8 cellular contexts compared by ENCODE assay signal in genomic region chr2:27489118-27489497, GRCh38. TPM values are rescaled to one million over a fixed set of nuclear protein-coding genes. Genes with fewer than 3 reads are reported as not detected.
DNase-seq lines count a peak whose midpoint lies in the region; ATAC-seq and TF ChIP-seq lines count a peak whose summit lies in the region.

No MANE protein-coding gene starts in this region.

- H3K36me3 ChIP-seq in gastroesophageal sphincter = peaks cover 0 to 21% of the 10 kb centered on the region in 2 donors

- WGBS in gastroesophageal sphincter (ENCODE audit: low coverage in 1 of 2), 2 donors = 0 to 3% methylated on average over 10 to 11 of the region's 11 CpGs

- H3K27ac ChIP-seq in gastroesophageal sphincter = peak overlapping the region; percentile 22 to 85 (median 80)

- peaks cover 0 to 34% (median 0%) of the 10 kb centered on the region in 3 donors for H3K4me1 ChIP-seq in gastroesophageal sphincter

- intact Hi-C loops in posterior vena cava (cut with DNase I) = no loop called here

- no peaks in the 10 kb centered on the region for H3K27me3 ChIP-seq in gastroesophageal sphincter

- TF ChIP-seq EP300 in gastroesophageal sphincter (IDR thresholded peaks at IDR 0.05) = no peak

- DNase-seq in GM12864 (ENCODE audit: low read depth) = no peak
- peak; percentile 37 for DNase-seq in posterior vena cava (ENCODE audit: low spot score)
- no peak for DNase-seq in COLO829 (ENCODE audit: low spot score)
- DNase-seq in activated CD8-positive, alpha-beta memory T cell treated with anti-CD3 and anti-CD28 coated beads, Interleukin-2, amount 50 U/mL, for 4 hours = no peak

- TF ChIP-seq CTCF in GM12864 (IDR thresholded peaks at IDR 0.05; ENCODE audit: low read depth, low read length, missing control alignments) = no peak
- TF ChIP-seq CTCF in WI38 (IDR thresholded peaks at IDR 0.05; ENCODE audit: low read depth, low read length) = no peak
- no peak for TF ChIP-seq CTCF in gastroesophageal sphincter (IDR thresholded peaks at IDR 0.05)

- no peaks in the 10 kb centered on the region for H3K9me3 ChIP-seq in gastroesophageal sphincter

- no peak for TF ChIP-seq POLR2A in gastroesophageal sphincter (IDR thresholded peaks at IDR 0.05)

- peak; percentile 19 for ATAC-seq in HG03196 (IDR thresholded peaks at IDR 0.05; ENCODE audit: unreplicated experiment)
- peak; percentile 4 for ATAC-seq in gastroesophageal sphincter
- ATAC-seq in HG03280 (IDR thresholded peaks at IDR 0.05; ENCODE audit: unreplicated experiment) = no peak

- peak overlapping the region; percentile 68 for H3K4me3 ChIP-seq in GM12864 (ENCODE audit: low read depth, low read length)
- H3K4me3 ChIP-seq in WI38 (ENCODE audit: low read depth, low read length) = peak overlapping the region; percentile 90
- H3K4me3 ChIP-seq in gastroesophageal sphincter = peak overlapping the region; percentile 60 to 63

RNA-seq across cellular contexts. Expression of gene IFT172, which starts 0.4 kb away (rescaled TPM):
- total RNA-seq in gastroesophageal sphincter (10 to 100 TPM; 17.9 to 34.8 (median 30.3) TPM), posterior vena cava (10 to 100 TPM; 15.8 to 23.4 TPM)

RNA-seq across cellular contexts. Expression of gene FNDC4, which starts 5.9 kb away (rescaled TPM):
- total RNA-seq in gastroesophageal sphincter (10 to 100 TPM in 2 of 4 donors, 1 to 10 TPM in 2; 7.0 to 11.7 (median 9.9) TPM), posterior vena cava (10 to 100 TPM; 11.7 to 22.1 TPM)

RNA-seq across cellular contexts. Expression of gene GCKR, which starts 7.5 kb away (rescaled TPM):
- under 1 TPM in 1 of 4 donors, not detected in 3; 0.58 TPM for total RNA-seq in gastroesophageal sphincter
- total RNA-seq in posterior vena cava = 1 to 10 TPM in 1 of 2 donors, under 1 TPM in 1; 0.65 to 2.9 TPM

RNA-seq across cellular contexts. Expression of gene KRTCAP3, which starts 46.9 kb away (rescaled TPM):
- total RNA-seq in gastroesophageal sphincter (1 to 10 TPM in 1 of 4 donors, under 1 TPM in 1, not detected in 2; 0.94 to 1.1 TPM), posterior vena cava (1 to 10 TPM in 1 of 2 donors, under 1 TPM in 1; 0.46 to 1.4 TPM)
